ENCODE assay signal across 8 cellular contexts in the genomic region with DNA sequence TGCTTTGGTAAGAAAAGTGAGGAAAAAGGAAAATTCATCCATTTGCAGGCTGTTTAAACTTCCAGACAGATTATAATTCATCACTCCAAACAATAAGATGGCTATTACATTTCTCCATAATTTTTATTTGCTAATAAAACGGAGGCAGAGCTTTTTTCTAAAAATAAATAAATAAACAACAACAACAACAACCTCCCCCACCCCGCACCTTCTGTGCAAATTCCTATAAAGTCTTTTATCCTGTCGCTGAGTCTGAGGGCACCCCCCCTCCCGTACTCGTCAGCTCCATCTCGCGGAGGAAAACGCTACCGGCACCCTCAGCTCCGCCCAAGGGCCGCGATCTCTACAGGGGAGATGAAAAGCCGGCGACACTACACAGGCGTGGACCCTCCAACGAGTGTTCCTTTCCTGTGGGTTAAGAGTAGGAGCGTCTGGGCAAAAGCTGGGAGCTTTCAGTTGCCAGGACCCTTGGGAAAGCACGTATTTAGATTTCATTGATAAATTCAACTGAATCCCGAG. TPM values are rescaled to one million over a fixed set of nuclear protein-coding genes. Genes with fewer than 3 reads are reported as not detected.
DNase-seq lines count a peak whose midpoint lies in the region; ATAC-seq and TF ChIP-seq lines count a peak whose summit lies in the region.

No MANE protein-coding gene starts in this region.

- H3K4me3 Mint-ChIP-seq in T-cell (peak overlapping the region; percentile 83 to 95 (median 91)), type B pancreatic cell (peak overlapping the region; percentile 96)

- peak overlapping the region; percentile 86 to 96 for H3K27ac Mint-ChIP-seq in T-cell
- H3K27ac Mint-ChIP-seq in type B pancreatic cell, result peak overlapping the region; percentile 99

- TF ChIP-seq CTCF in heart right ventricle (IDR thresholded peaks at IDR 0.05), result peak; percentile 66 to 97 (median 90)
- TF ChIP-seq CTCF in type B pancreatic cell (conservative IDR thresholded peaks at IDR 0.05), result peak; percentile 90

- H3K4me3 ChIP-seq in GM08714 (ENCODE audit: low read length), result peak overlapping the region; percentile 85
- peak overlapping the region; percentile 68 to 98 (median 94) for H3K4me3 ChIP-seq in heart right ventricle

- H3K27me3 Mint-ChIP-seq in T-cell (no peaks in the 10 kb centered on the region), type B pancreatic cell (no peaks in the 10 kb centered on the region)

- H3K27ac ChIP-seq in adipose tissue (ENCODE audit: low read depth, low read length) (peak overlapping the region; percentile 93), heart right ventricle (peak overlapping the region; percentile 90 to 100 (median 99))

- intact Hi-C loops in heart right ventricle (cut with DNase I), result loop anchor here in 9 of 10 donors (1.0 to 10.0 kb wide), 10 partner anchors 78 to 413 kb away; partner anchors contain the start of gene RNF7 (in 5 of the 9)

- H3K9me3 Mint-ChIP-seq in T-cell, result no peaks in the 10 kb centered on the region
- H3K9me3 Mint-ChIP-seq in type B pancreatic cell, result no peaks in the 10 kb centered on the region

- peak; percentile 49 for ATAC-seq in HG02763 (IDR thresholded peaks at IDR 0.05; ENCODE audit: unreplicated experiment)
- ATAC-seq in T-cell (replicated peaks in 1 of 4), result peak; percentile 59 to 67 (median 61)
- peak; percentile 83 to 97 (median 94) for ATAC-seq in heart right ventricle

- H3K36me3 Mint-ChIP-seq in T-cell, result no peaks in the 10 kb centered on the region
- peaks cover 4% of the 10 kb centered on the region for H3K36me3 Mint-ChIP-seq in type B pancreatic cell

- CTCF ChIA-PET in T-cell (lab: Charles Lee), result interaction anchor here (0.5 to 2.4 kb wide), 19 partner anchors 9 to 1347 kb away, joined by 3 to 20 read pairs (median 4); partner anchors contain the start of genes PXYLP1 (in 1 of the 2) and RNF7 (in 1 of the 2)

- H3K4me1 ChIP-seq in heart right ventricle, result peaks cover 0 to 40% (median 21%) of the 10 kb centered on the region in 9 donors

- peaks cover 32 to 34% (median 33%) of the 10 kb centered on the region in 3 donors for H3K4me1 Mint-ChIP-seq in T-cell
- H3K4me1 Mint-ChIP-seq in type B pancreatic cell (ENCODE audit: unreplicated experiment), result peaks cover 20% of the 10 kb centered on the region

- peaks cover 0 to 6% (median 0%) of the 10 kb centered on the region in 11 donors for H3K9me3 ChIP-seq in heart right ventricle

- no peaks in the 10 kb centered on the region for H3K27me3 ChIP-seq in heart right ventricle

- no peaks in the 10 kb centered on the region for H3K36me3 ChIP-seq in heart right ventricle

- POLR2A ChIA-PET in T-cell (lab: Charles Lee), result interaction anchor here (0.6 to 1.0 kb wide), 3 partner anchors 125 to 137 kb away, joined by 3 to 12 read pairs (median 7); partner anchors contain the start of gene RNF7 (in 1 of the 2)

- 0 to 1% (median 0%) methylated on average over 19 of the region's 19 CpGs for WGBS in adipose tissue, 3 donors
- WGBS in heart right ventricle, 2 donors, result 0 to 1% methylated on average over 19 of the region's 19 CpGs

- DNase-seq in NCI-H1436 treated with DMSO at 0.1 percent for 48 hours (lab: John Stamatoyannopoulos, UW), result peak; percentile 61
- peak; percentile 66 to 84 (median 77) for DNase-seq in T-cell
- peak; percentile 87 to 89 for DNase-seq in heart right ventricle
- DNase-seq in pons (ENCODE audit: low spot score), result peak; percentile 92
- DNase-seq in type B pancreatic cell (ENCODE audit: extremely low spot score, unreplicated experiment), result peak; percentile 83

RNA-seq across cellular contexts. Expression of gene ATP1B3, which starts 1.0 kb away (rescaled TPM):
- total RNA-seq in T-cell, result 10 to 100 TPM; 28.7 to 41.4 (median 35.3) TPM
- polyA plus RNA-seq in adipose tissue, result 100 to 1,000 TPM in 2 of 3 donors, 10 to 100 TPM in 1; 24.7 to 242 (median 137) TPM
- 100 to 1,000 TPM in 1 of 10 donors, 10 to 100 TPM in 9; 21.7 to 118 (median 36.4) TPM for total RNA-seq in heart right ventricle
- polyA plus RNA-seq in heart right ventricle, result 10 to 100 TPM; 39.3 to 95.7 TPM
- total RNA-seq in type B pancreatic cell (ENCODE audit: low replicate concordance), result 127 and 135 TPM in 2 replicates

Comparison
In these comparisons a context has a peak if more than half of its experiments do, and no peak if none do; other contexts are left out.
1. Peak in every context shown above with its lines: DNase-seq, ATAC-seq, H3K4me3 ChIP-seq and H3K27ac ChIP-seq.